ENCODE assay signal across 23 cellular contexts in the genomic region with DNA sequence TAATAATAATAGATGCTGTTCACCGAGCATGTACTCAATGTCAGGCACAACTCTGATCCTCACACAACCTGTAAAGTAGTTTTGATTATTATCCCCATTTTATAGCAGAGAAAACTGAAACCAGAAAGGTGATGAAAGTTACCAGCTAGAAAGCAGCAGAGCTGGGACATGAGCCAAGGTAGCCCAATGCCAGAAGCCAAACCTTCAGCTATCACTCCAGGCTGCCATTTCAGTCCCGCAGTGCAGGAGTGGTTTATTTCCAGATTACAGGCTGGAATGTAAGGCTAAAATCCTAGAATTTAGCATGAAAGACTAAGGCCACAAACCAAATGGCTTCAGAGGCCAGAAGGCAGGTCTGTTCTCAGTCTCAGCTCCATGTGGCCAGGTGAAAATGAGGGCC.
"Had no signal": no experiment of that assay in that cellular context is flagged by ENCODE, and none has a peak within 500 bp of the region (broad histone marks: within the 10 kb centered on the region; RNA-seq: fewer than 3 reads in every experiment).

No MANE protein-coding gene starts in this region.

- ATAC-seq: activated naive CD4-positive, alpha-beta T cell treated with anti-CD3 and anti-CD28 coated beads, Interleukin-2, amount 50 U/mL, for 72 hours; activated T-cell treated with anti-CD3 and anti-CD28 coated beads, Interleukin-2, amount 50 U/mL, for 72 hours; gastrocnemius medialis; sciatic nerve; stimulated activated naive CD8-positive, alpha-beta T cell treated with anti-CD3 and anti-CD28 coated beads, Interleukin-15, Interleukin-2, amounts not matched to agents 100 U/mL and 50 U/mL, for 24 hours; T-cell had no signal

- H3K4me3 ChIP-seq: esophagus muscularis mucosa, gastrocnemius medialis, hepatocyte, skin epidermis, testis, transverse colon had no signal

- DNase-seq: activated B cell treated with CpG ODN at 0.5 μM for 24 hours; activated naive CD4-positive, alpha-beta T cell; activated T-cell treated with anti-CD3 and anti-CD28 coated beads for 4 hours; activated T-cell treated with anti-CD3 and anti-CD28 coated beads, Interleukin-2, amount 50 U/mL, for 72 hours; aorta; central memory CD4-positive, alpha-beta T cell; dermis blood vessel endothelial cell; effector CD4-positive, alpha-beta T cell; gastrocnemius medialis; glutamatergic neuron; islet precursor cell; mammary epithelial cell; stimulated activated CD4-positive, alpha-beta T cell treated with anti-CD3 and anti-CD28 coated beads, Interleukin-12 subunit alpha, Interleukin-12 subunit beta, amount 100 ng/mL, for 4 hours; stimulated activated CD4-positive, alpha-beta T cell treated with anti-CD3 and anti-CD28 coated beads, Interleukin-4, amount 100 ng/mL, for 1 hour; stimulated activated naive CD8-positive, alpha-beta T cell treated with anti-CD3 and anti-CD28 coated beads, Interleukin-15, Interleukin-2, amounts not matched to agents 100 U/mL and 50 U/mL, for 24 hours; T-cell; testis; transverse colon had no signal
